In the genomic region with DNA sequence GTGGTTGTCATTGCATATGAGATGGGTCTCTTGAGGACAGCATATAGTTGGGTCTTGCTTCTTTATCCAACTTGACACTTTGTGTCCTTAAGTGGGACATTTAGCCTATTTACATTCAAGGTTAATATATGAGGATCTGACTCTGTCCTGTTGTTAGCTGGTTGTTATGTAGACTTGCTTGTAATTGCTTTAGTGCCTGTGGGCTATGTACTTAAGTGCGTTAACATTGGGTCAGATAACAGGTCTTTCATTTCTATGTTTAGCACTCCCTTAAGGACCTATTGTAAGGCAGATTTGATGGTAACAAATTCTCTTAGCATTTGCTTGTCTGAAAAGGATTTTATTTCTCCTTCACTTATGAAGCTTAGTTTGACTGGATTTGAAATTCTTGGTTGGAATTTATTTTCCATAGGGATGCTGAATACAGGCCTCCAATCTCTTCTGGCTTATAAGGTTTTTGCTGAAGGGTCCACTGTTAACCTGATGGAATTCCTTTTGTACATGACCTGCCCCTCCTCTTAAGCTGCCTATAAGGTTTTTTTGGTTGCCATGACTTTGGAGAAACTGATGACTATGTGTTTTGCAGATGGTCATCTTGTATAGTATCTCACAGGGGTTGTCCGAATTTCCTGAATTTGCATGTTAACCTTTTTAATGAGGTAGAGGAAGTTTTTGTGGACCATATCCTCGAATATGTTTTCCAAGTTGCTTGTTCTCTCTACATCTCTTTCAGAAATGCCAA, we compare ENCODE assay signal across 1 cellular context.
TF ChIP-seq lines count a peak whose summit lies in the region.

No MANE protein-coding gene starts in this region.

TF ChIP-seq in H1, 55 proteins besides CTCF, POLR2A, EP300 and RAD21:
- TF ChIP-seq HDAC6 (IDR thresholded peaks at IDR 0.05; ENCODE audit: low read depth, low read length) = no peak
- peak; percentile 83 for TF ChIP-seq NANOG (IDR thresholded peaks at IDR 0.05; ENCODE audit: insufficient read depth, low read depth, low read length, poor library complexity, severe bottlenecking)
- peak; percentile 79; the same call in 1 of the 2 replicates for TF ChIP-seq POU5F1 (IDR thresholded peaks at IDR 0.05; ENCODE audit: low read depth, low read length)
